Comparison of ENCODE assay signal across 1 cellular context in the genomic region with DNA sequence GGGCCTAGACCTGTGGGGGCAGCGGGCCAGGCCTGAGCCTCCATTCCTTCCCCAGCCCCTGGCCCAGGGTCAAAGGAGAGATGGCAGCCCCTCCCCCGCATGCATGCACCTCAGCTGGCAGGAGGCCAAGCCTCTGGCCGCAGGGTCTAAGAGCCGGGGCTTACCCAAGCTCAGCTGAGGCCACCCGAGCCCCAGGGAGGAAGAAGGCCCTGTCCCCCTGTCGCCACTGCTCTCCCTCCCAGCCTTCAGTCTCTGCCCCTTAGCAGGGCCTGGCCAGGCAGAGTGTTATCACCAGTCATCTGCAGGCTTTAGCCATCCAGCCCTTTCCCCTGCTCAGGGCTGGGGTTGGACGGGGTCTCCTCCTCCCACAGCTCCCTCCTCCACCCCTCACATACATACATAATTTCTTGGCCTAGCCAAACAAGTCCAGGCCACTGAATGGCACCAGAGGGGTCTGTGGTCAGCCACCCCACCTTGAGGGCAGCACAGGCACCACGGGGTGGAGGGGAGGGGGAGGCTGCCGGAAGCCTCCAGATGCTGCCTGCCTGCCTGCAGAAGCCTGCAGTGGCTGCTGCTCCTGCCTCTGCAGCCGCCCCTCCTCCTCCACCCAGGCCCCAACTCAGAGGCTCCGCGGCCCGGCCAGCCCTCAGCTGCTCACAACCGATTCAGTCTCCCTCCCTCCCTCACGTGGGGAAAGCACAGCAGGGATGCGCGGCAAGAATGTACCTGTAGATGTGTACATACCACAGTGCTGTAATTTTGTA.
TF ChIP-seq lines count a peak whose summit lies in the region.

No MANE protein-coding gene starts in this region.

TF ChIP-seq in H1, 55 proteins besides CTCF, POLR2A, EP300 and RAD21:
- TF ChIP-seq HDAC2 (IDR thresholded peaks at IDR 0.05; ENCODE audit: borderline replicate concordance in 1 of 2, low read depth in 2 of 2, low read length in 2 of 2) (peak in 1 of 2 experiments; percentile 42; a peak in 1 of 4 replicates), TAF1 (IDR thresholded peaks at IDR 0.05; ENCODE audit: low read depth, low read length) (0 out of 2 replicates have a peak, but pooled peaks have one; percentile 23), TBP (IDR thresholded peaks at IDR 0.05; ENCODE audit: low read depth, low read length) (no peak), GTF2F1 (IDR thresholded peaks at IDR 0.05; ENCODE audit: borderline replicate concordance, low read depth, low read length) (no peak), ASH2L (IDR thresholded peaks at IDR 0.05; ENCODE audit: low read length) (peak; percentile 47), BCL11A (IDR thresholded peaks at IDR 0.05; ENCODE audit: low read depth in 2 of 2, low read length in 2 of 2) (no peak), JUN (IDR thresholded peaks at IDR 0.05; ENCODE audit: low read depth, low read length) (no peak), RBBP5 (IDR thresholded peaks at IDR 0.05; ENCODE audit: borderline replicate concordance, low read depth, low read length) (peak; percentile 65; the same call in 1 of the 2 replicates), BRCA1 (IDR thresholded peaks at IDR 0.05; ENCODE audit: low read depth, low read length) (no peak), CBX8 (IDR thresholded peaks at IDR 0.05; ENCODE audit: borderline replicate concordance, low read depth, low read length) (no peak), SP1 (IDR thresholded peaks at IDR 0.05; ENCODE audit: low read depth, low read length) (no peak), MAFK (IDR thresholded peaks at IDR 0.05; ENCODE audit: low read depth, low read length) (no peak), CHD1 (IDR thresholded peaks at IDR 0.05; ENCODE audit: low read depth, low read length) (no peak), POLR2AphosphoS5 (IDR thresholded peaks at IDR 0.05; ENCODE audit: low read depth, low read length) (no peak), YY1 (IDR thresholded peaks at IDR 0.05; ENCODE audit: low read depth, low read length) (peak; percentile 35; the same call in 1 of the 2 replicates), EZH2 (IDR thresholded peaks at IDR 0.05; ENCODE audit: low read depth, low read length, severe bottlenecking) (no peak), SIN3A (conservative IDR thresholded peaks at IDR 0.05 in 1 of 2, IDR thresholded peaks at IDR 0.05 in 1 of 2; ENCODE audit: low read depth in 1 of 2, low read length in 2 of 2) (peak in 1 of 2 experiments; percentile 61; a peak in 1 of 4 replicates), SP2 (IDR thresholded peaks at IDR 0.05; ENCODE audit: low read length) (no peak), RXRA (IDR thresholded peaks at IDR 0.05; ENCODE audit: insufficient read depth, low read depth, low read length) (no peak), KDM5A (IDR thresholded peaks at IDR 0.05; ENCODE audit: low read length) (no peak), POU5F1 (IDR thresholded peaks at IDR 0.05; ENCODE audit: low read depth, low read length) (no peak), TAF7 (optimal IDR thresholded peaks at IDR 0.05; ENCODE audit: borderline replicate concordance, low read depth, low read length) (no peak), CREB1 (IDR thresholded peaks at IDR 0.05) (no peak), RNF2 (IDR thresholded peaks at IDR 0.05; ENCODE audit: borderline replicate concordance, low read depth, low read length, missing control alignments, poor library complexity, severe bottlenecking) (no peak), CTBP2 (IDR thresholded peaks at IDR 0.05; ENCODE audit: borderline replicate concordance, insufficient read depth, insufficient read length, low read length) (peak; percentile 96), JUND (IDR thresholded peaks at IDR 0.05; ENCODE audit: low read length) (no peak), NRF1 (IDR thresholded peaks at IDR 0.05; ENCODE audit: low read depth, low read length) (no peak), HDAC6 (IDR thresholded peaks at IDR 0.05; ENCODE audit: low read depth, low read length) (no peak), KDM1A (IDR thresholded peaks at IDR 0.05; ENCODE audit: borderline replicate concordance, low read length) (no peak), TEAD4 (IDR thresholded peaks at IDR 0.05; ENCODE audit: low read depth, low read length) (no peak), ZNF274 (IDR thresholded peaks at IDR 0.05; ENCODE audit: borderline replicate concordance, extremely low read depth, low read length) (no peak), PHF8 (conservative IDR thresholded peaks at IDR 0.05; ENCODE audit: low read depth, low read length) (no peak), TCF12 (IDR thresholded peaks at IDR 0.05; ENCODE audit: low read depth, low read length) (0 out of 2 replicates have a peak, but pooled peaks have one; percentile 15), SAP30 (IDR thresholded peaks at IDR 0.05; ENCODE audit: insufficient read depth, insufficient replicate concordance, low read length) (no peak), SRF (IDR thresholded peaks at IDR 0.05; ENCODE audit: low read depth, low read length) (peak; percentile 46; the same call in 1 of the 2 replicates), CHD2 (IDR thresholded peaks at IDR 0.05; ENCODE audit: low read length) (no peak), CBX5 (IDR thresholded peaks at IDR 0.05; ENCODE audit: low read depth, low read length) (no peak), EGR1 (IDR thresholded peaks at IDR 0.05; ENCODE audit: borderline replicate concordance, low read depth, low read length) (peak; percentile 89), NANOG (IDR thresholded peaks at IDR 0.05; ENCODE audit: insufficient read depth, low read depth, low read length, poor library complexity, severe bottlenecking) (no peak), CEBPB (IDR thresholded peaks at IDR 0.05; ENCODE audit: low read depth, low read length) (no peak)
- TF ChIP-seq, protein P1, sequence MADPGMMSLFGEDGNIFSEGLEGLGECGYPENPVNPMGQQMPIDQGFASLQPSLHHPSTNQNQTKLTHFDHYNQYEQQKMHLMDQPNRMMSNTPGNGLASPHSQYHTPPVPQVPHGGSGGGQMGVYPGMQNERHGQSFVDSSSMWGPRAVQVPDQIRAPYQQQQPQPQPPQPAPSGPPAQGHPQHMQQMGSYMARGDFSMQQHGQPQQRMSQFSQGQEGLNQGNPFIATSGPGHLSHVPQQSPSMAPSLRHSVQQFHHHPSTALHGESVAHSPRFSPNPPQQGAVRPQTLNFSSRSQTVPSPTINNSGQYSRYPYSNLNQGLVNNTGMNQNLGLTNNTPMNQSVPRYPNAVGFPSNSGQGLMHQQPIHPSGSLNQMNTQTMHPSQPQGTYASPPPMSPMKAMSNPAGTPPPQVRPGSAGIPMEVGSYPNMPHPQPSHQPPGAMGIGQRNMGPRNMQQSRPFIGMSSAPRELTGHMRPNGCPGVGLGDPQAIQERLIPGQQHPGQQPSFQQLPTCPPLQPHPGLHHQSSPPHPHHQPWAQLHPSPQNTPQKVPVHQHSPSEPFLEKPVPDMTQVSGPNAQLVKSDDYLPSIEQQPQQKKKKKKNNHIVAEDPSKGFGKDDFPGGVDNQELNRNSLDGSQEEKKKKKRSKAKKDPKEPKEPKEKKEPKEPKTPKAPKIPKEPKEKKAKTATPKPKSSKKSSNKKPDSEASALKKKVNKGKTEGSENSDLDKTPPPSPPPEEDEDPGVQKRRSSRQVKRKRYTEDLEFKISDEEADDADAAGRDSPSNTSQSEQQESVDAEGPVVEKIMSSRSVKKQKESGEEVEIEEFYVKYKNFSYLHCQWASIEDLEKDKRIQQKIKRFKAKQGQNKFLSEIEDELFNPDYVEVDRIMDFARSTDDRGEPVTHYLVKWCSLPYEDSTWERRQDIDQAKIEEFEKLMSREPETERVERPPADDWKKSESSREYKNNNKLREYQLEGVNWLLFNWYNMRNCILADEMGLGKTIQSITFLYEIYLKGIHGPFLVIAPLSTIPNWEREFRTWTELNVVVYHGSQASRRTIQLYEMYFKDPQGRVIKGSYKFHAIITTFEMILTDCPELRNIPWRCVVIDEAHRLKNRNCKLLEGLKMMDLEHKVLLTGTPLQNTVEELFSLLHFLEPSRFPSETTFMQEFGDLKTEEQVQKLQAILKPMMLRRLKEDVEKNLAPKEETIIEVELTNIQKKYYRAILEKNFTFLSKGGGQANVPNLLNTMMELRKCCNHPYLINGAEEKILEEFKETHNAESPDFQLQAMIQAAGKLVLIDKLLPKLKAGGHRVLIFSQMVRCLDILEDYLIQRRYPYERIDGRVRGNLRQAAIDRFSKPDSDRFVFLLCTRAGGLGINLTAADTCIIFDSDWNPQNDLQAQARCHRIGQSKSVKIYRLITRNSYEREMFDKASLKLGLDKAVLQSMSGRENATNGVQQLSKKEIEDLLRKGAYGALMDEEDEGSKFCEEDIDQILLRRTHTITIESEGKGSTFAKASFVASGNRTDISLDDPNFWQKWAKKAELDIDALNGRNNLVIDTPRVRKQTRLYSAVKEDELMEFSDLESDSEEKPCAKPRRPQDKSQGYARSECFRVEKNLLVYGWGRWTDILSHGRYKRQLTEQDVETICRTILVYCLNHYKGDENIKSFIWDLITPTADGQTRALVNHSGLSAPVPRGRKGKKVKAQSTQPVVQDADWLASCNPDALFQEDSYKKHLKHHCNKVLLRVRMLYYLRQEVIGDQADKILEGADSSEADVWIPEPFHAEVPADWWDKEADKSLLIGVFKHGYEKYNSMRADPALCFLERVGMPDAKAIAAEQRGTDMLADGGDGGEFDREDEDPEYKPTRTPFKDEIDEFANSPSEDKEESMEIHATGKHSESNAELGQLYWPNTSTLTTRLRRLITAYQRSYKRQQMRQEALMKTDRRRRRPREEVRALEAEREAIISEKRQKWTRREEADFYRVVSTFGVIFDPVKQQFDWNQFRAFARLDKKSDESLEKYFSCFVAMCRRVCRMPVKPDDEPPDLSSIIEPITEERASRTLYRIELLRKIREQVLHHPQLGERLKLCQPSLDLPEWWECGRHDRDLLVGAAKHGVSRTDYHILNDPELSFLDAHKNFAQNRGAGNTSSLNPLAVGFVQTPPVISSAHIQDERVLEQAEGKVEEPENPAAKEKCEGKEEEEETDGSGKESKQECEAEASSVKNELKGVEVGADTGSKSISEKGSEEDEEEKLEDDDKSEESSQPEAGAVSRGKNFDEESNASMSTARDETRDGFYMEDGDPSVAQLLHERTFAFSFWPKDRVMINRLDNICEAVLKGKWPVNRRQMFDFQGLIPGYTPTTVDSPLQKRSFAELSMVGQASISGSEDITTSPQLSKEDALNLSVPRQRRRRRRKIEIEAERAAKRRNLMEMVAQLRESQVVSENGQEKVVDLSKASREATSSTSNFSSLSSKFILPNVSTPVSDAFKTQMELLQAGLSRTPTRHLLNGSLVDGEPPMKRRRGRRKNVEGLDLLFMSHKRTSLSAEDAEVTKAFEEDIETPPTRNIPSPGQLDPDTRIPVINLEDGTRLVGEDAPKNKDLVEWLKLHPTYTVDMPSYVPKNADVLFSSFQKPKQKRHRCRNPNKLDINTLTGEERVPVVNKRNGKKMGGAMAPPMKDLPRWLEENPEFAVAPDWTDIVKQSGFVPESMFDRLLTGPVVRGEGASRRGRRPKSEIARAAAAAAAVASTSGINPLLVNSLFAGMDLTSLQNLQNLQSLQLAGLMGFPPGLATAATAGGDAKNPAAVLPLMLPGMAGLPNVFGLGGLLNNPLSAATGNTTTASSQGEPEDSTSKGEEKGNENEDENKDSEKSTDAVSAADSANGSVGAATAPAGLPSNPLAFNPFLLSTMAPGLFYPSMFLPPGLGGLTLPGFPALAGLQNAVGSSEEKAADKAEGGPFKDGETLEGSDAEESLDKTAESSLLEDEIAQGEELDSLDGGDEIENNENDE (IDR thresholded peaks at IDR 0.05; ENCODE audit: insufficient replicate concordance, low read length), result no peak
- TF ChIP-seq, protein P2, sequence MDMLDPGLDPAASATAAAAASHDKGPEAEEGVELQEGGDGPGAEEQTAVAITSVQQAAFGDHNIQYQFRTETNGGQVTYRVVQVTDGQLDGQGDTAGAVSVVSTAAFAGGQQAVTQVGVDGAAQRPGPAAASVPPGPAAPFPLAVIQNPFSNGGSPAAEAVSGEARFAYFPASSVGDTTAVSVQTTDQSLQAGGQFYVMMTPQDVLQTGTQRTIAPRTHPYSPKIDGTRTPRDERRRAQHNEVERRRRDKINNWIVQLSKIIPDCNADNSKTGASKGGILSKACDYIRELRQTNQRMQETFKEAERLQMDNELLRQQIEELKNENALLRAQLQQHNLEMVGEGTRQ (IDR thresholded peaks at IDR 0.05; ENCODE audit: low read length), result peak; percentile 53; the same call in 1 of the 2 replicates
- TF ChIP-seq, protein P3, sequence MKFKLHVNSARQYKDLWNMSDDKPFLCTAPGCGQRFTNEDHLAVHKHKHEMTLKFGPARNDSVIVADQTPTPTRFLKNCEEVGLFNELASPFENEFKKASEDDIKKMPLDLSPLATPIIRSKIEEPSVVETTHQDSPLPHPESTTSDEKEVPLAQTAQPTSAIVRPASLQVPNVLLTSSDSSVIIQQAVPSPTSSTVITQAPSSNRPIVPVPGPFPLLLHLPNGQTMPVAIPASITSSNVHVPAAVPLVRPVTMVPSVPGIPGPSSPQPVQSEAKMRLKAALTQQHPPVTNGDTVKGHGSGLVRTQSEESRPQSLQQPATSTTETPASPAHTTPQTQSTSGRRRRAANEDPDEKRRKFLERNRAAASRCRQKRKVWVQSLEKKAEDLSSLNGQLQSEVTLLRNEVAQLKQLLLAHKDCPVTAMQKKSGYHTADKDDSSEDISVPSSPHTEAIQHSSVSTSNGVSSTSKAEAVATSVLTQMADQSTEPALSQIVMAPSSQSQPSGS (IDR thresholded peaks at IDR 0.05; ENCODE audit: low read length), result no peak
- TF ChIP-seq, protein P4, sequence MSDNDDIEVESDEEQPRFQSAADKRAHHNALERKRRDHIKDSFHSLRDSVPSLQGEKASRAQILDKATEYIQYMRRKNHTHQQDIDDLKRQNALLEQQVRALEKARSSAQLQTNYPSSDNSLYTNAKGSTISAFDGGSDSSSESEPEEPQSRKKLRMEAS (IDR thresholded peaks at IDR 0.05), result no peak
- TF ChIP-seq, protein P5, sequence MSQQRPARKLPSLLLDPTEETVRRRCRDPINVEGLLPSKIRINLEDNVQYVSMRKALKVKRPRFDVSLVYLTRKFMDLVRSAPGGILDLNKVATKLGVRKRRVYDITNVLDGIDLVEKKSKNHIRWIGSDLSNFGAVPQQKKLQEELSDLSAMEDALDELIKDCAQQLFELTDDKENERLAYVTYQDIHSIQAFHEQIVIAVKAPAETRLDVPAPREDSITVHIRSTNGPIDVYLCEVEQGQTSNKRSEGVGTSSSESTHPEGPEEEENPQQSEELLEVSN (IDR thresholded peaks at IDR 0.05), result 0 out of 2 replicates have a peak, but pooled peaks have one; percentile 33
- TF ChIP-seq, protein P6, sequence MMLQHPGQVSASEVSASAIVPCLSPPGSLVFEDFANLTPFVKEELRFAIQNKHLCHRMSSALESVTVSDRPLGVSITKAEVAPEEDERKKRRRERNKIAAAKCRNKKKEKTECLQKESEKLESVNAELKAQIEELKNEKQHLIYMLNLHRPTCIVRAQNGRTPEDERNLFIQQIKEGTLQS (IDR thresholded peaks at IDR 0.05; ENCODE audit: insufficient read depth, low read depth, low read length), result no peak
